ENCODE assay signal across 21 cellular contexts in the genomic region with DNA sequence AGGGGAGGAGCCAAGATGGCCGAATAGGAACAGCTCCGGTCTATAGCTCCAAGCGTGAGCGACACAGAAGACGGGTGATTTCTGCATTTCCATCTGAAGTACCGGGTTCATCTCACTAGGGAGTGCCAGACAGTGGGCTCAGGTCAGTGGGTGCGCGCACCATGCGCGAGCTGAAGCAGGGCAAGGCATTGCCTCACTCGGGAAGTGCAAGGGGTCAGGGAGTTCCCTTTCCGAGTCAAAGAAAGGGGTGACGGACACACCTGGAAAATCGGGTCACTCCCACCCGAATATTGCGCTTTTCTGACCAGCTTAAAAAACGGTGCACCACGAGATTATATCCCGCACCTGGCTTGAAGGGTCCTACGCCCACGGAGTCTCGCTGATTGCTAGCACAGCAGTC. TPM values are rescaled to one million over a fixed set of nuclear protein-coding genes. Genes with fewer than 3 reads are reported as not detected.
"Had no signal": no experiment of that assay in that cellular context is flagged by ENCODE, and none has a peak within 500 bp of the region (broad histone marks: within the 10 kb centered on the region; RNA-seq: fewer than 3 reads in every experiment).

No MANE protein-coding gene starts in this region.

RNA-seq across cellular contexts. Expression of a gene that starts 11.0 kb away (rescaled TPM):
- total RNA-seq: left cardiac atrium; left ventricle myocardium superior; lower lobe of right lung; mammary epithelial cell; mucosa of gallbladder; naive thymus-derived CD8-positive, alpha-beta T cell; occipital lobe; osteocyte; posterior vena cava; renal cortical epithelial cell; right atrium auricular region; smooth muscle cell; temporal lobe; tibial nerve; ureter; uterus had no signal
- polyA plus RNA-seq: keratinocyte; mammary epithelial cell; naive thymus-derived CD8-positive, alpha-beta T cell; smooth muscle cell had no signal

RNA-seq across cellular contexts. Expression of a gene that starts 24.6 kb away (rescaled TPM):
- total RNA-seq: left cardiac atrium; left lobe of liver; left ventricle myocardium superior; lower lobe of right lung; mammary epithelial cell; mucosa of gallbladder; naive thymus-derived CD8-positive, alpha-beta T cell; occipital lobe; osteocyte; posterior vena cava; renal cortical epithelial cell; right atrium auricular region; right lobe of liver; skeletal muscle tissue; smooth muscle cell; temporal lobe; tibial nerve; ureter had no signal
- polyA plus RNA-seq: keratinocyte; mammary epithelial cell; naive thymus-derived CD8-positive, alpha-beta T cell; smooth muscle cell; thymus had no signal
